8 cellular contexts compared by ENCODE assay signal in the genomic region with DNA sequence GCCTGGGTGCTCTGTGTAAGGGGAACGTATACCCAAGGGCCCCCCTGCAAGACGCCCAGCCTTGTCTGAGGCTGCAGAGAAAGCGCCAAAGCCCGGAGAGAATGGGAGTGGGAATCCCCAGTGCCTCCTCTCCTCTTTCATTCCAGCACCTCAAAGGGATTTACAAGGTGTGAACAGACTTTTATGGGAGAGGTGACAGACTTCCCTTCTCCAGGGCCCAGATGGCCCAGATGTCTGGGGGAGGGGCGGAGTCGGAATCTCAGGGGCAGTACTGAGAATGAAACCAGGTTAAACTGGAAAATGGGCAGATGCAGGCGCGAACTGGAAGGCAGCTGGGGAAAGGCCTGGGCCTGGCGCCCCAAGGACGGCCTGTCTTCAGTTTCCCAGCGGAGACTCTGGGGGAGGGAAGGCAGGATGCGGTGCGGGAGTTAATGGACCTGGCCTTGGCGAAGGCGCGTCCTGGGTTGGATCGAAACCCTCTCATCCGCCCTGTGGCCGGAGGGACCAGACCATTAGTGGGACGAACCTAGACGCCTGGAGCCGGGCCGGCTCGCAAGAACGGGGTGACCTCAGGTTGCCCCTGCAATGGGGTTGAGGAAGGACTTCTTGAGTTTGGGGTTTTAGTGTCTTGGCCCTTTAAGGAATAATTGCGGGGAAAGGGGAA. TPM values are rescaled to one million over a fixed set of nuclear protein-coding genes. Genes with fewer than 3 reads are reported as not detected.
A peak's percentile ranks its signal among the peaks of the same experiment; 100 is the strongest.
DNase-seq lines count a peak whose midpoint lies in the region; ATAC-seq and TF ChIP-seq lines count a peak whose summit lies in the region.

No MANE protein-coding gene starts in this region.

- H3K9me3 Mint-ChIP-seq in central memory CD8-positive, alpha-beta T cell: no peaks in the 10 kb centered on the region

- peak overlapping the region; percentile 22 for H4K91ac ChIP-seq in mesenchymal stem cell (ENCODE audit: low read length)

- H3K27me3 Mint-ChIP-seq in central memory CD8-positive, alpha-beta T cell: no peaks in the 10 kb centered on the region

- H2BK120ac ChIP-seq in mesenchymal stem cell (ENCODE audit: low read depth, low read length): peak overlapping the region; percentile 81

- H3K4me1 Mint-ChIP-seq in central memory CD8-positive, alpha-beta T cell: peaks cover 36% of the 10 kb centered on the region

- no peaks in the 10 kb centered on the region for H3K27me3 ChIP-seq in mesenchymal stem cell (ENCODE audit: control insufficient read depth in 1 of 2, insufficient read depth in 1 of 2, low read length in 2 of 2)
- no peaks in the 10 kb centered on the region for H3K27me3 ChIP-seq in thyroid gland

- DNase-seq in ELR (ENCODE audit: low read depth) (peak; percentile 51), RPMI8226 (peak; percentile 67), mesenchymal stem cell (no peak), thyroid gland (peak; percentile 37 to 49), NCI-H128 (lab: John Stamatoyannopoulos, UW; ENCODE audit: unreplicated experiment) (no peak)
- no peak for DNase-seq in central memory CD8-positive, alpha-beta T cell (ENCODE audit: low spot score in 2 of 2)

- H3K36me3 ChIP-seq in mesenchymal stem cell (ENCODE audit: control insufficient read depth in 1 of 2, insufficient read depth in 2 of 2, low read depth in 1 of 2, low read length in 2 of 2) (peaks cover 19 to 25% of the 10 kb centered on the region in 2 experiments), thyroid gland (peaks cover 4 to 6% of the 10 kb centered on the region in 2 donors)

- H3K4ac ChIP-seq in mesenchymal stem cell (ENCODE audit: low read depth in 1 of 2, low read length in 2 of 2): peak overlapping the region; percentile 45 to 96

- H3K9me3 ChIP-seq in mesenchymal stem cell (ENCODE audit: control insufficient read depth, low read length): no peaks in the 10 kb centered on the region
- no peaks in the 10 kb centered on the region for H3K9me3 ChIP-seq in thyroid gland

- H3K36me3 Mint-ChIP-seq in central memory CD8-positive, alpha-beta T cell (ENCODE audit: insufficient read depth): peaks cover 18% of the 10 kb centered on the region

- 17% methylated on average over 25 of the region's 26 CpGs for WGBS in mesenchymal stem cell
- 16% methylated on average over 25 to 26 of the region's 26 CpGs for WGBS in thyroid gland, 2 donors

- peak overlapping the region; percentile 46 to 89 for H3K18ac ChIP-seq in mesenchymal stem cell (ENCODE audit: low read depth in 1 of 2, low read length in 2 of 2)

- no peak for TF ChIP-seq POLR2A in thyroid gland (IDR thresholded peaks at IDR 0.05)

- peak overlapping the region; percentile 44 for H2AFZ ChIP-seq in mesenchymal stem cell (ENCODE audit: low read depth, low read length)

- ATAC-seq in central memory CD8-positive, alpha-beta T cell (replicated peaks; ENCODE audit: extremely low read depth, poor library complexity, severe bottlenecking): no peak
- no peak for ATAC-seq in GM18511 (IDR thresholded peaks at IDR 0.05; ENCODE audit: unreplicated experiment)
- ATAC-seq in GM21576 (IDR thresholded peaks at IDR 0.05; ENCODE audit: unreplicated experiment): no peak

- H3K4me3 ChIP-seq in mesenchymal stem cell (ENCODE audit: insufficient read depth in 1 of 2, low read depth in 1 of 2, low read length in 2 of 2) (peak overlapping the region in 1 of 2 experiments; percentile 70), thyroid gland (replicated peaks in 1 of 3) (peak overlapping the region in 2 of 3 donors; percentile 14)

- H3K4me3 Mint-ChIP-seq in central memory CD8-positive, alpha-beta T cell: peak overlapping the region; percentile 89

- H2BK5ac ChIP-seq in mesenchymal stem cell (ENCODE audit: low read depth, low read length, poor library complexity, severe bottlenecking): no peak overlapping the region

- H4K8ac ChIP-seq in mesenchymal stem cell (ENCODE audit: low read length): peak overlapping the region; percentile 98

- peak overlapping the region; percentile 55 for H2BK15ac ChIP-seq in mesenchymal stem cell (ENCODE audit: low read depth, poor library complexity, severe bottlenecking)

- H2BK12ac ChIP-seq in mesenchymal stem cell (ENCODE audit: low read length in 2 of 2): peak overlapping the region; percentile 3 to 38

- H3K4me1 ChIP-seq in mesenchymal stem cell (ENCODE audit: control insufficient read depth, insufficient read depth, low read depth, low read length): peaks cover 41% of the 10 kb centered on the region
- peaks cover 41 to 42% of the 10 kb centered on the region in 2 donors for H3K4me1 ChIP-seq in thyroid gland

- no peak overlapping the region for H2AK5ac ChIP-seq in mesenchymal stem cell (ENCODE audit: low read length, severe bottlenecking)

- intact Hi-C loops in thyroid gland (cut with DNase I): loop anchor here (5.0 to 10.0 kb wide), 2 partner anchors 107 to 126 kb away; no protein-coding TSS in a partner anchor

- H3K9ac ChIP-seq in mesenchymal stem cell (ENCODE audit: low read length): peak overlapping the region; percentile 86

- H3K14ac ChIP-seq in mesenchymal stem cell (ENCODE audit: low read length in 2 of 2): peak overlapping the region in 1 of 2 experiments; percentile 71

- H3K23ac ChIP-seq in mesenchymal stem cell (ENCODE audit: low read length in 2 of 2): no peak overlapping the region

- no peak for TF ChIP-seq CTCF in thyroid gland (IDR thresholded peaks at IDR 0.05)

- H3K27ac ChIP-seq in mesenchymal stem cell (ENCODE audit: low read length, poor library complexity, severe bottlenecking): peak overlapping the region; percentile 72
- peak overlapping the region; percentile 85 to 93 (median 93) for H3K27ac ChIP-seq in thyroid gland

- peak overlapping the region; percentile 69 for H3K4me2 ChIP-seq in mesenchymal stem cell (ENCODE audit: low read length, poor library complexity, severe bottlenecking)

- H3K79me1 ChIP-seq in mesenchymal stem cell (replicated peaks; ENCODE audit: low read length, poor library complexity, severe bottlenecking): peaks cover 22% of the 10 kb centered on the region

- peak overlapping the region; percentile 100 for H3K27ac Mint-ChIP-seq in central memory CD8-positive, alpha-beta T cell (ENCODE audit: low read depth)

RNA-seq across cellular contexts. Expression of a gene that starts 0.6 kb away (rescaled TPM):
- polyA plus RNA-seq in mesenchymal stem cell (2013, experiment 1 of 2): 53.2 TPM
- polyA plus RNA-seq in mesenchymal stem cell (2013, experiment 2 of 2): 50.7 TPM
- total RNA-seq in thyroid gland: 10 to 100 TPM; 48.9 to 65.8 (median 58.8) TPM

RNA-seq across cellular contexts. Expression of a gene that starts 1.5 kb away (rescaled TPM):
- polyA plus RNA-seq in mesenchymal stem cell (2013, experiment 1 of 2): 63.6 TPM
- polyA plus RNA-seq in mesenchymal stem cell (2013, experiment 2 of 2): 61.8 TPM
- total RNA-seq in thyroid gland: 100 to 1,000 TPM in 3 of 4 donors, 10 to 100 TPM in 1; 87.9 to 152 (median 116) TPM

RNA-seq across cellular contexts. Expression of a gene that starts 18.4 kb away (rescaled TPM):
- polyA plus RNA-seq in mesenchymal stem cell (2013, experiment 1 of 2): 2.3 TPM
- polyA plus RNA-seq in mesenchymal stem cell (2013, experiment 2 of 2): 2.7 TPM
- total RNA-seq in thyroid gland: 100 to 1,000 TPM; 126 to 631 (median 350) TPM

RNA-seq across cellular contexts. Expression of a gene that starts 28.4 kb away (rescaled TPM):
- not detected for polyA plus RNA-seq in mesenchymal stem cell (2013, experiment 1 of 2)
- polyA plus RNA-seq in mesenchymal stem cell (2013, experiment 2 of 2): 0.07 TPM
- 10 to 100 TPM; 14.1 to 27.4 (median 20.7) TPM for total RNA-seq in thyroid gland

RNA-seq across cellular contexts. Expression of a gene that starts 33.6 kb away (rescaled TPM):
- not detected for polyA plus RNA-seq in mesenchymal stem cell (2013, experiment 1 of 2)
- not detected for polyA plus RNA-seq in mesenchymal stem cell (2013, experiment 2 of 2)
- total RNA-seq in thyroid gland: 1 to 10 TPM; 1.7 to 4.3 (median 2.6) TPM

Comparison
In these comparisons a context has a peak if more than half of its experiments do, and no peak if none do; other contexts are left out.
1. DNase-seq: peak in ELR (single experiment), RPMI8226 (single experiment) and thyroid gland (2 of 2); none in central memory CD8-positive, alpha-beta T cell (0 of 2), mesenchymal stem cell (single experiment) and NCI-H128 (single experiment).